In genomic region chr9:114132550-114132918, GRCh38 we compare ENCODE assay signal across 1 cellular context.
TF ChIP-seq lines count a peak whose summit lies in the region.

No MANE protein-coding gene starts in this region.

TF ChIP-seq in GM23338, 12 proteins besides CTCF, POLR2A, EP300 and RAD21 (continued from another document):
- TF ChIP-seq ZNF462 (CRISPR knock-in tag; IDR thresholded peaks at IDR 0.05) (no peak), CREB1 (CRISPR knock-in tag; IDR thresholded peaks at IDR 0.05; ENCODE audit: low read depth) (no peak), REST (IDR thresholded peaks at IDR 0.05; ENCODE audit: unreplicated experiment) (no peak), STAT1 (IDR thresholded peaks at IDR 0.05; ENCODE audit: unreplicated experiment) (no peak), EZH2 (IDR thresholded peaks at IDR 0.05; ENCODE audit: low read depth, unreplicated experiment) (no peak), POLR2AphosphoS5 (IDR thresholded peaks at IDR 0.05; ENCODE audit: low read depth) (no peak), ZNF114 (CRISPR knock-in tag; IDR thresholded peaks at IDR 0.05) (no peak)
